Comparison of ENCODE assay signal across 32 cellular contexts in genomic region chr3:123153821-123154323, GRCh38. TPM values are rescaled to one million over a fixed set of nuclear protein-coding genes. Genes with fewer than 3 reads are reported as not detected.
DNase-seq lines count a peak whose midpoint lies in the region; ATAC-seq and TF ChIP-seq lines count a peak whose summit lies in the region.
"Had no signal": no experiment of that assay in that cellular context is flagged by ENCODE, and none has a peak within 500 bp of the region (broad histone marks: within the 10 kb centered on the region; RNA-seq: fewer than 3 reads in every experiment).

No MANE protein-coding gene starts in this region.

- H3K36me3 Mint-ChIP-seq in natural killer cell = no peaks in the 10 kb centered on the region
- H3K36me3 Mint-ChIP-seq in natural killer cell treated with Interleukin-12 subunit alpha and Interleukin-12 subunit beta and Interleukin-15 and Interleukin-18, amount 100 ng/mL, for 72 hours = peaks cover 4% of the 10 kb centered on the region

- no peaks in the 10 kb centered on the region for H3K27me3 Mint-ChIP-seq in natural killer cell (ENCODE audit: low read depth in 2 of 2)
- H3K27me3 Mint-ChIP-seq in natural killer cell treated with Interleukin-12 subunit alpha and Interleukin-12 subunit beta and Interleukin-15 and Interleukin-18, amount 100 ng/mL, for 72 hours = no peaks in the 10 kb centered on the region
- H3K27me3 Mint-ChIP-seq: T-cell had no signal

- H3K4me3 Mint-ChIP-seq in natural killer cell = no peak overlapping the region
- no peak overlapping the region for H3K4me3 Mint-ChIP-seq in natural killer cell treated with Interleukin-12 subunit alpha and Interleukin-12 subunit beta and Interleukin-15 and Interleukin-18, amount 100 ng/mL, for 72 hours
- H3K4me3 Mint-ChIP-seq: nephron progenitor cell, T-cell had no signal

- H3K27ac ChIP-seq in body of pancreas (peak overlapping the region in 3 of 4 donors; percentile 23 to 73 (median 56)), upper lobe of right lung (no peak overlapping the region)
- H3K27ac ChIP-seq: A549, brain microvascular endothelial cell, thoracic aorta, uterus had no signal

- peaks cover 2 to 3% of the 10 kb centered on the region in 2 donors for H3K9me3 Mint-ChIP-seq in natural killer cell
- no peaks in the 10 kb centered on the region for H3K9me3 Mint-ChIP-seq in natural killer cell treated with Interleukin-12 subunit alpha and Interleukin-12 subunit beta and Interleukin-15 and Interleukin-18, amount 100 ng/mL, for 72 hours
- H3K9me3 Mint-ChIP-seq: nephron progenitor cell had no signal

- peak overlapping the region; percentile 14 for H3K9ac ChIP-seq in mucosa of stomach (ENCODE audit: low read length)

- TF ChIP-seq CTCF in natural killer cell (IDR thresholded peaks at IDR 0.05) (no peak), body of pancreas (IDR thresholded peaks at IDR 0.05) (no peak), upper lobe of right lung (IDR thresholded peaks at IDR 0.05) (no peak)

- H3K4me1 ChIP-seq in body of pancreas (peaks cover 45% of the 10 kb centered on the region), mucosa of stomach (ENCODE audit: control insufficient read depth, insufficient read depth, low read length) (peaks cover 52% of the 10 kb centered on the region), upper lobe of right lung (peaks cover 6% of the 10 kb centered on the region)
- H3K4me1 ChIP-seq: A549, uterus had no signal

- no peak overlapping the region for H3K27ac Mint-ChIP-seq in natural killer cell
- H3K27ac Mint-ChIP-seq in natural killer cell treated with Interleukin-12 subunit alpha and Interleukin-12 subunit beta and Interleukin-15 and Interleukin-18, amount 100 ng/mL, for 72 hours = no peak overlapping the region
- H3K27ac Mint-ChIP-seq: nephron progenitor cell, T-cell had no signal

- H3K36me3 ChIP-seq in body of pancreas (replicated peaks in 1 of 2; ENCODE audit: insufficient read depth in 1 of 2, low read depth in 2 of 2) (peaks cover 0 to 13% of the 10 kb centered on the region in 2 donors), mucosa of stomach (ENCODE audit: control insufficient read depth, insufficient read depth, low read length) (peaks cover 9% of the 10 kb centered on the region), upper lobe of right lung (peaks cover 17% of the 10 kb centered on the region)
- H3K36me3 ChIP-seq: uterus had no signal

- no peaks in the 10 kb centered on the region for H3K27me3 ChIP-seq in body of pancreas
- no peaks in the 10 kb centered on the region for H3K27me3 ChIP-seq in mucosa of stomach (ENCODE audit: control insufficient read depth, insufficient read depth, low read length)
- no peaks in the 10 kb centered on the region for H3K27me3 ChIP-seq in upper lobe of right lung
- H3K27me3 ChIP-seq: brain microvascular endothelial cell, dorsolateral prefrontal cortex, heart right ventricle, pancreas, uterus had no signal

- DNase-seq in natural killer cell = peak; percentile 4
- DNase-seq in natural killer cell treated with Interleukin-12 subunit alpha and Interleukin-12 subunit beta and Interleukin-15 and Interleukin-18, amount 100 ng/mL, for 72 hours (ENCODE audit: low spot score) = no peak
- DNase-seq in body of pancreas = no peak
- no peak for DNase-seq in upper lobe of right lung
- no peak for DNase-seq in NCI-H2107 treated with DMSO at 0.1 percent for 48 hours (lab: John Stamatoyannopoulos, UW; ENCODE audit: unreplicated experiment)
- no peak for DNase-seq in GM03348 (ENCODE audit: low spot score)
- DNase-seq: activated CD4-positive, alpha-beta T cell treated with anti-CD3 and anti-CD28 coated beads, Interleukin-2, amount 50 U/mL, for 1 hour; activated CD4-positive, CD25-positive, alpha-beta regulatory T cell; activated naive CD4-positive, alpha-beta T cell treated with anti-CD3 and anti-CD28 coated beads, Interleukin-2, amount 50 U/mL, for 16 hours; brain microvascular endothelial cell; cerebellar nuclear complex; DMS153; HCEC 1CT; heart right ventricle; NCI-H1436 treated with DMSO at 0.1 percent for 48 hours; NCI-H2081 treated with DMSO at 0.1 percent for 48 hours; NCI-H345; NCI-H69; nephron progenitor cell; SIG-M5; small intestine; stimulated activated naive CD4-positive, alpha-beta T cell treated with Interleukin-2 at 50 U/mL for 16 hours; T-cell; uterus had no signal

- ATAC-seq in natural killer cell (no peak), body of pancreas (no peak), HG02840 (IDR thresholded peaks at IDR 0.05; ENCODE audit: low FRiP score, unreplicated experiment) (no peak), upper lobe of right lung (no peak)
- ATAC-seq in natural killer cell treated with Interleukin-12 subunit alpha and Interleukin-12 subunit beta and Interleukin-15 and Interleukin-18, amount 100 ng/mL, for 72 hours = no peak
- ATAC-seq: A549, HepG2, pancreas, T-cell had no signal

- H3K9me3 ChIP-seq in body of pancreas (no peaks in the 10 kb centered on the region), mucosa of stomach (ENCODE audit: control insufficient read depth, low read length) (no peaks in the 10 kb centered on the region), upper lobe of right lung (no peaks in the 10 kb centered on the region)
- H3K9me3 ChIP-seq: A549, heart right ventricle, pancreas, thoracic aorta, uterus had no signal

- peaks cover 0 to 5% of the 10 kb centered on the region in 2 donors for H3K4me1 Mint-ChIP-seq in natural killer cell
- peaks cover 0 to 6% of the 10 kb centered on the region in 2 donors for H3K4me1 Mint-ChIP-seq in natural killer cell treated with Interleukin-12 subunit alpha and Interleukin-12 subunit beta and Interleukin-15 and Interleukin-18, amount 100 ng/mL, for 72 hours (ENCODE audit: low read depth in 2 of 2)
- H3K4me1 Mint-ChIP-seq: T-cell had no signal

- intact Hi-C loops in natural killer cell (cut with micrococcal nuclease) = no loop called here
- intact Hi-C loops in body of pancreas (cut with DNase I) = no loop called here
- intact Hi-C loops in upper lobe of right lung (cut with DNase I) = no loop called here

- WGBS in body of pancreas, 2 donors = 86 to 88% methylated on average over 4 to 5 of the region's 5 CpGs

- no peak for TF ChIP-seq POLR2A in body of pancreas (IDR thresholded peaks at IDR 0.05)

- H3K4me3 ChIP-seq in body of pancreas (no peak overlapping the region), mucosa of stomach (ENCODE audit: low read length) (no peak overlapping the region), upper lobe of right lung (no peak overlapping the region)
- H3K4me3 ChIP-seq: A549, dorsolateral prefrontal cortex, heart right ventricle, lung, pancreas, thoracic aorta, uterus had no signal

RNA-seq across cellular contexts. Expression of gene SEC22A, which starts 47.9 kb away (rescaled TPM):
- total RNA-seq in natural killer cell (10 to 100 TPM; 16.4 to 21.2 (median 17.0) TPM), body of pancreas (10 to 100 TPM; 16.5 to 18.4 TPM), upper lobe of right lung (14.4 TPM)
- 10 to 100 TPM; 18.8 to 19.0 TPM for total RNA-seq in natural killer cell treated with Interleukin-12 subunit alpha and Interleukin-12 subunit beta and Interleukin-15 and Interleukin-18, amount 100 ng/mL, for 72 hours
